Comparison of ENCODE assay signal across 1 cellular context in the genomic region with DNA sequence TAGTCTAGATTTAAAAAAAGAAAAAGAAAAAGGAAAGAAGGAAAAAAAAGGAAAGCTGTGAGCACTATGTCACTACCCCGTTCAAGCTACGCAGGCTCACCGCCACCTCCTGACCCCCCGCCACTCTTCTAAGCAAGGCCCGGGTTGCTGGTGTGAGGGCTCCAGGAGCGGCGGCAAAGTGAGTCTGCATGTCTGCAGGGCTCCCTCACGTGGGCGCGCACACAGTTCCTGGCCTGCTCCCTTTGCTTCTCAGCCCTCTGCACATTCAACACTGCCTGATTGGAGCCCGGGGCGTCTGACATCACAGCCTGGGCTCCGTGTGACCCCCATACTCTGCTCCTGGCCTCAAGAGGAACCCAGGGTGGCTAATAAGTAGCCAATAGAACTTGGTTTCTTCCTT.
TF ChIP-seq lines count a peak whose summit lies in the region.

No MANE protein-coding gene starts in this region.

TF ChIP-seq in K562, 482 proteins besides CTCF, POLR2A, EP300 and RAD21 (continues in another document):
- TF ChIP-seq, protein P1, sequence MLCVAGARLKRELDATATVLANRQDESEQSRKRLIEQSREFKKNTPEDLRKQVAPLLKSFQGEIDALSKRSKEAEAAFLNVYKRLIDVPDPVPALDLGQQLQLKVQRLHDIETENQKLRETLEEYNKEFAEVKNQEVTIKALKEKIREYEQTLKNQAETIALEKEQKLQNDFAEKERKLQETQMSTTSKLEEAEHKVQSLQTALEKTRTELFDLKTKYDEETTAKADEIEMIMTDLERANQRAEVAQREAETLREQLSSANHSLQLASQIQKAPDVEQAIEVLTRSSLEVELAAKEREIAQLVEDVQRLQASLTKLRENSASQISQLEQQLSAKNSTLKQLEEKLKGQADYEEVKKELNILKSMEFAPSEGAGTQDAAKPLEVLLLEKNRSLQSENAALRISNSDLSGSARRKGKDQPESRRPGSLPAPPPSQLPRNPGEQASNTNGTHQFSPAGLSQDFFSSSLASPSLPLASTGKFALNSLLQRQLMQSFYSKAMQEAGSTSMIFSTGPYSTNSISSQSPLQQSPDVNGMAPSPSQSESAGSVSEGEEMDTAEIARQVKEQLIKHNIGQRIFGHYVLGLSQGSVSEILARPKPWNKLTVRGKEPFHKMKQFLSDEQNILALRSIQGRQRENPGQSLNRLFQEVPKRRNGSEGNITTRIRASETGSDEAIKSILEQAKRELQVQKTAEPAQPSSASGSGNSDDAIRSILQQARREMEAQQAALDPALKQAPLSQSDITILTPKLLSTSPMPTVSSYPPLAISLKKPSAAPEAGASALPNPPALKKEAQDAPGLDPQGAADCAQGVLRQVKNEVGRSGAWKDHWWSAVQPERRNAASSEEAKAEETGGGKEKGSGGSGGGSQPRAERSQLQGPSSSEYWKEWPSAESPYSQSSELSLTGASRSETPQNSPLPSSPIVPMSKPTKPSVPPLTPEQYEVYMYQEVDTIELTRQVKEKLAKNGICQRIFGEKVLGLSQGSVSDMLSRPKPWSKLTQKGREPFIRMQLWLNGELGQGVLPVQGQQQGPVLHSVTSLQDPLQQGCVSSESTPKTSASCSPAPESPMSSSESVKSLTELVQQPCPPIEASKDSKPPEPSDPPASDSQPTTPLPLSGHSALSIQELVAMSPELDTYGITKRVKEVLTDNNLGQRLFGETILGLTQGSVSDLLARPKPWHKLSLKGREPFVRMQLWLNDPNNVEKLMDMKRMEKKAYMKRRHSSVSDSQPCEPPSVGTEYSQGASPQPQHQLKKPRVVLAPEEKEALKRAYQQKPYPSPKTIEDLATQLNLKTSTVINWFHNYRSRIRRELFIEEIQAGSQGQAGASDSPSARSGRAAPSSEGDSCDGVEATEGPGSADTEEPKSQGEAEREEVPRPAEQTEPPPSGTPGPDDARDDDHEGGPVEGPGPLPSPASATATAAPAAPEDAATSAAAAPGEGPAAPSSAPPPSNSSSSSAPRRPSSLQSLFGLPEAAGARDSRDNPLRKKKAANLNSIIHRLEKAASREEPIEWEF (CRISPR knock-in tag; IDR thresholded peaks at IDR 0.05) = no peak
- TF ChIP-seq, protein P2, sequence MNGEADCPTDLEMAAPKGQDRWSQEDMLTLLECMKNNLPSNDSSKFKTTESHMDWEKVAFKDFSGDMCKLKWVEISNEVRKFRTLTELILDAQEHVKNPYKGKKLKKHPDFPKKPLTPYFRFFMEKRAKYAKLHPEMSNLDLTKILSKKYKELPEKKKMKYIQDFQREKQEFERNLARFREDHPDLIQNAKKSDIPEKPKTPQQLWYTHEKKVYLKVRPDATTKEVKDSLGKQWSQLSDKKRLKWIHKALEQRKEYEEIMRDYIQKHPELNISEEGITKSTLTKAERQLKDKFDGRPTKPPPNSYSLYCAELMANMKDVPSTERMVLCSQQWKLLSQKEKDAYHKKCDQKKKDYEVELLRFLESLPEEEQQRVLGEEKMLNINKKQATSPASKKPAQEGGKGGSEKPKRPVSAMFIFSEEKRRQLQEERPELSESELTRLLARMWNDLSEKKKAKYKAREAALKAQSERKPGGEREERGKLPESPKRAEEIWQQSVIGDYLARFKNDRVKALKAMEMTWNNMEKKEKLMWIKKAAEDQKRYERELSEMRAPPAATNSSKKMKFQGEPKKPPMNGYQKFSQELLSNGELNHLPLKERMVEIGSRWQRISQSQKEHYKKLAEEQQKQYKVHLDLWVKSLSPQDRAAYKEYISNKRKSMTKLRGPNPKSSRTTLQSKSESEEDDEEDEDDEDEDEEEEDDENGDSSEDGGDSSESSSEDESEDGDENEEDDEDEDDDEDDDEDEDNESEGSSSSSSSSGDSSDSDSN (IDR thresholded peaks at IDR 0.05; ENCODE audit: borderline replicate concordance in 1 of 2, low read depth in 2 of 2, low read length in 2 of 2) = no peak
- TF ChIP-seq, protein P3, sequence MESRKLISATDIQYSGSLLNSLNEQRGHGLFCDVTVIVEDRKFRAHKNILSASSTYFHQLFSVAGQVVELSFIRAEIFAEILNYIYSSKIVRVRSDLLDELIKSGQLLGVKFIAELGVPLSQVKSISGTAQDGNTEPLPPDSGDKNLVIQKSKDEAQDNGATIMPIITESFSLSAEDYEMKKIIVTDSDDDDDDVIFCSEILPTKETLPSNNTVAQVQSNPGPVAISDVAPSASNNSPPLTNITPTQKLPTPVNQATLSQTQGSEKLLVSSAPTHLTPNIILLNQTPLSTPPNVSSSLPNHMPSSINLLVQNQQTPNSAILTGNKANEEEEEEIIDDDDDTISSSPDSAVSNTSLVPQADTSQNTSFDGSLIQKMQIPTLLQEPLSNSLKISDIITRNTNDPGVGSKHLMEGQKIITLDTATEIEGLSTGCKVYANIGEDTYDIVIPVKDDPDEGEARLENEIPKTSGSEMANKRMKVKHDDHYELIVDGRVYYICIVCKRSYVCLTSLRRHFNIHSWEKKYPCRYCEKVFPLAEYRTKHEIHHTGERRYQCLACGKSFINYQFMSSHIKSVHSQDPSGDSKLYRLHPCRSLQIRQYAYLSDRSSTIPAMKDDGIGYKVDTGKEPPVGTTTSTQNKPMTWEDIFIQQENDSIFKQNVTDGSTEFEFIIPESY (CRISPR knock-in tag; IDR thresholded peaks at IDR 0.05) = peak; percentile 99
- TF ChIP-seq CBFB (CRISPR knock-in tag; IDR thresholded peaks at IDR 0.05) (0 out of 2 replicates have a peak, but pooled peaks have one; percentile 51), ZC3H8 (IDR thresholded peaks at IDR 0.05) (no peak), ETS2 (tag; IDR thresholded peaks at IDR 0.05; ENCODE audit: borderline replicate concordance, poor library complexity, severe bottlenecking) (no peak), ZFX (CRISPR knock-in tag; IDR thresholded peaks at IDR 0.05) (peak; percentile 47), RNF2 (IDR thresholded peaks at IDR 0.05) (no peak), ZNF124 (CRISPR knock-in tag; IDR thresholded peaks at IDR 0.05) (peak; percentile 71; the same call in 1 of the 2 replicates), HNRNPUL1 (IDR thresholded peaks at IDR 0.05; ENCODE audit: low read length) (no peak), ZNF431 (CRISPR knock-in tag; IDR thresholded peaks at IDR 0.05) (0 out of 2 replicates have a peak, but pooled peaks have one; percentile 65), FOXP1 (CRISPR knock-in tag; IDR thresholded peaks at IDR 0.05) (peak; percentile 52; the same call in 1 of the 2 replicates), BHLHE40 (IDR thresholded peaks at IDR 0.05; ENCODE audit: low read length) (peak; percentile 44; the same call in 1 of the 2 replicates)
- TF ChIP-seq, protein P4, sequence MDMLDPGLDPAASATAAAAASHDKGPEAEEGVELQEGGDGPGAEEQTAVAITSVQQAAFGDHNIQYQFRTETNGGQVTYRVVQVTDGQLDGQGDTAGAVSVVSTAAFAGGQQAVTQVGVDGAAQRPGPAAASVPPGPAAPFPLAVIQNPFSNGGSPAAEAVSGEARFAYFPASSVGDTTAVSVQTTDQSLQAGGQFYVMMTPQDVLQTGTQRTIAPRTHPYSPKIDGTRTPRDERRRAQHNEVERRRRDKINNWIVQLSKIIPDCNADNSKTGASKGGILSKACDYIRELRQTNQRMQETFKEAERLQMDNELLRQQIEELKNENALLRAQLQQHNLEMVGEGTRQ (CRISPR knock-in tag; IDR thresholded peaks at IDR 0.05) = peak; percentile 20; the same call in 1 of the 2 replicates
- TF ChIP-seq, protein P5, sequence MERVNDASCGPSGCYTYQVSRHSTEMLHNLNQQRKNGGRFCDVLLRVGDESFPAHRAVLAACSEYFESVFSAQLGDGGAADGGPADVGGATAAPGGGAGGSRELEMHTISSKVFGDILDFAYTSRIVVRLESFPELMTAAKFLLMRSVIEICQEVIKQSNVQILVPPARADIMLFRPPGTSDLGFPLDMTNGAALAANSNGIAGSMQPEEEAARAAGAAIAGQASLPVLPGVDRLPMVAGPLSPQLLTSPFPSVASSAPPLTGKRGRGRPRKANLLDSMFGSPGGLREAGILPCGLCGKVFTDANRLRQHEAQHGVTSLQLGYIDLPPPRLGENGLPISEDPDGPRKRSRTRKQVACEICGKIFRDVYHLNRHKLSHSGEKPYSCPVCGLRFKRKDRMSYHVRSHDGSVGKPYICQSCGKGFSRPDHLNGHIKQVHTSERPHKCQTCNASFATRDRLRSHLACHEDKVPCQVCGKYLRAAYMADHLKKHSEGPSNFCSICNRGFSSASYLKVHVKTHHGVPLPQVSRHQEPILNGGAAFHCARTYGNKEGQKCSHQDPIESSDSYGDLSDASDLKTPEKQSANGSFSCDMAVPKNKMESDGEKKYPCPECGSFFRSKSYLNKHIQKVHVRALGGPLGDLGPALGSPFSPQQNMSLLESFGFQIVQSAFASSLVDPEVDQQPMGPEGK (CRISPR knock-in tag; IDR thresholded peaks at IDR 0.05; ENCODE audit: borderline replicate concordance) = no peak
- TF ChIP-seq, protein P6, sequence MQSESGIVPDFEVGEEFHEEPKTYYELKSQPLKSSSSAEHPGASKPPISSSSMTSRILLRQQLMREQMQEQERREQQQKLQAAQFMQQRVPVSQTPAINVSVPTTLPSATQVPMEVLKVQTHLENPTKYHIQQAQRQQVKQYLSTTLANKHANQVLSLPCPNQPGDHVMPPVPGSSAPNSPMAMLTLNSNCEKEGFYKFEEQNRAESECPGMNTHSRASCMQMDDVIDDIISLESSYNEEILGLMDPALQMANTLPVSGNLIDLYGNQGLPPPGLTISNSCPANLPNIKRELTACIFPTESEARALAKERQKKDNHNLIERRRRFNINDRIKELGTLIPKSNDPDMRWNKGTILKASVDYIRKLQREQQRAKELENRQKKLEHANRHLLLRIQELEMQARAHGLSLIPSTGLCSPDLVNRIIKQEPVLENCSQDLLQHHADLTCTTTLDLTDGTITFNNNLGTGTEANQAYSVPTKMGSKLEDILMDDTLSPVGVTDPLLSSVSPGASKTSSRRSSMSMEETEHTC (IDR thresholded peaks at IDR 0.05) = no peak
- TF ChIP-seq, protein P7, sequence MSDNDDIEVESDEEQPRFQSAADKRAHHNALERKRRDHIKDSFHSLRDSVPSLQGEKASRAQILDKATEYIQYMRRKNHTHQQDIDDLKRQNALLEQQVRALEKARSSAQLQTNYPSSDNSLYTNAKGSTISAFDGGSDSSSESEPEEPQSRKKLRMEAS (CRISPR knock-in tag; IDR thresholded peaks at IDR 0.05) = peak; percentile 87
- TF ChIP-seq, protein P8, sequence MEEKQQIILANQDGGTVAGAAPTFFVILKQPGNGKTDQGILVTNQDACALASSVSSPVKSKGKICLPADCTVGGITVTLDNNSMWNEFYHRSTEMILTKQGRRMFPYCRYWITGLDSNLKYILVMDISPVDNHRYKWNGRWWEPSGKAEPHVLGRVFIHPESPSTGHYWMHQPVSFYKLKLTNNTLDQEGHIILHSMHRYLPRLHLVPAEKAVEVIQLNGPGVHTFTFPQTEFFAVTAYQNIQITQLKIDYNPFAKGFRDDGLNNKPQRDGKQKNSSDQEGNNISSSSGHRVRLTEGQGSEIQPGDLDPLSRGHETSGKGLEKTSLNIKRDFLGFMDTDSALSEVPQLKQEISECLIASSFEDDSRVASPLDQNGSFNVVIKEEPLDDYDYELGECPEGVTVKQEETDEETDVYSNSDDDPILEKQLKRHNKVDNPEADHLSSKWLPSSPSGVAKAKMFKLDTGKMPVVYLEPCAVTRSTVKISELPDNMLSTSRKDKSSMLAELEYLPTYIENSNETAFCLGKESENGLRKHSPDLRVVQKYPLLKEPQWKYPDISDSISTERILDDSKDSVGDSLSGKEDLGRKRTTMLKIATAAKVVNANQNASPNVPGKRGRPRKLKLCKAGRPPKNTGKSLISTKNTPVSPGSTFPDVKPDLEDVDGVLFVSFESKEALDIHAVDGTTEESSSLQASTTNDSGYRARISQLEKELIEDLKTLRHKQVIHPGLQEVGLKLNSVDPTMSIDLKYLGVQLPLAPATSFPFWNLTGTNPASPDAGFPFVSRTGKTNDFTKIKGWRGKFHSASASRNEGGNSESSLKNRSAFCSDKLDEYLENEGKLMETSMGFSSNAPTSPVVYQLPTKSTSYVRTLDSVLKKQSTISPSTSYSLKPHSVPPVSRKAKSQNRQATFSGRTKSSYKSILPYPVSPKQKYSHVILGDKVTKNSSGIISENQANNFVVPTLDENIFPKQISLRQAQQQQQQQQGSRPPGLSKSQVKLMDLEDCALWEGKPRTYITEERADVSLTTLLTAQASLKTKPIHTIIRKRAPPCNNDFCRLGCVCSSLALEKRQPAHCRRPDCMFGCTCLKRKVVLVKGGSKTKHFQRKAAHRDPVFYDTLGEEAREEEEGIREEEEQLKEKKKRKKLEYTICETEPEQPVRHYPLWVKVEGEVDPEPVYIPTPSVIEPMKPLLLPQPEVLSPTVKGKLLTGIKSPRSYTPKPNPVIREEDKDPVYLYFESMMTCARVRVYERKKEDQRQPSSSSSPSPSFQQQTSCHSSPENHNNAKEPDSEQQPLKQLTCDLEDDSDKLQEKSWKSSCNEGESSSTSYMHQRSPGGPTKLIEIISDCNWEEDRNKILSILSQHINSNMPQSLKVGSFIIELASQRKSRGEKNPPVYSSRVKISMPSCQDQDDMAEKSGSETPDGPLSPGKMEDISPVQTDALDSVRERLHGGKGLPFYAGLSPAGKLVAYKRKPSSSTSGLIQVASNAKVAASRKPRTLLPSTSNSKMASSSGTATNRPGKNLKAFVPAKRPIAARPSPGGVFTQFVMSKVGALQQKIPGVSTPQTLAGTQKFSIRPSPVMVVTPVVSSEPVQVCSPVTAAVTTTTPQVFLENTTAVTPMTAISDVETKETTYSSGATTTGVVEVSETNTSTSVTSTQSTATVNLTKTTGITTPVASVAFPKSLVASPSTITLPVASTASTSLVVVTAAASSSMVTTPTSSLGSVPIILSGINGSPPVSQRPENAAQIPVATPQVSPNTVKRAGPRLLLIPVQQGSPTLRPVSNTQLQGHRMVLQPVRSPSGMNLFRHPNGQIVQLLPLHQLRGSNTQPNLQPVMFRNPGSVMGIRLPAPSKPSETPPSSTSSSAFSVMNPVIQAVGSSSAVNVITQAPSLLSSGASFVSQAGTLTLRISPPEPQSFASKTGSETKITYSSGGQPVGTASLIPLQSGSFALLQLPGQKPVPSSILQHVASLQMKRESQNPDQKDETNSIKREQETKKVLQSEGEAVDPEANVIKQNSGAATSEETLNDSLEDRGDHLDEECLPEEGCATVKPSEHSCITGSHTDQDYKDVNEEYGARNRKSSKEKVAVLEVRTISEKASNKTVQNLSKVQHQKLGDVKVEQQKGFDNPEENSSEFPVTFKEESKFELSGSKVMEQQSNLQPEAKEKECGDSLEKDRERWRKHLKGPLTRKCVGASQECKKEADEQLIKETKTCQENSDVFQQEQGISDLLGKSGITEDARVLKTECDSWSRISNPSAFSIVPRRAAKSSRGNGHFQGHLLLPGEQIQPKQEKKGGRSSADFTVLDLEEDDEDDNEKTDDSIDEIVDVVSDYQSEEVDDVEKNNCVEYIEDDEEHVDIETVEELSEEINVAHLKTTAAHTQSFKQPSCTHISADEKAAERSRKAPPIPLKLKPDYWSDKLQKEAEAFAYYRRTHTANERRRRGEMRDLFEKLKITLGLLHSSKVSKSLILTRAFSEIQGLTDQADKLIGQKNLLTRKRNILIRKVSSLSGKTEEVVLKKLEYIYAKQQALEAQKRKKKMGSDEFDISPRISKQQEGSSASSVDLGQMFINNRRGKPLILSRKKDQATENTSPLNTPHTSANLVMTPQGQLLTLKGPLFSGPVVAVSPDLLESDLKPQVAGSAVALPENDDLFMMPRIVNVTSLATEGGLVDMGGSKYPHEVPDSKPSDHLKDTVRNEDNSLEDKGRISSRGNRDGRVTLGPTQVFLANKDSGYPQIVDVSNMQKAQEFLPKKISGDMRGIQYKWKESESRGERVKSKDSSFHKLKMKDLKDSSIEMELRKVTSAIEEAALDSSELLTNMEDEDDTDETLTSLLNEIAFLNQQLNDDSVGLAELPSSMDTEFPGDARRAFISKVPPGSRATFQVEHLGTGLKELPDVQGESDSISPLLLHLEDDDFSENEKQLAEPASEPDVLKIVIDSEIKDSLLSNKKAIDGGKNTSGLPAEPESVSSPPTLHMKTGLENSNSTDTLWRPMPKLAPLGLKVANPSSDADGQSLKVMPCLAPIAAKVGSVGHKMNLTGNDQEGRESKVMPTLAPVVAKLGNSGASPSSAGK (IDR thresholded peaks at IDR 0.05) = peak; percentile 89
